In the genomic region with DNA sequence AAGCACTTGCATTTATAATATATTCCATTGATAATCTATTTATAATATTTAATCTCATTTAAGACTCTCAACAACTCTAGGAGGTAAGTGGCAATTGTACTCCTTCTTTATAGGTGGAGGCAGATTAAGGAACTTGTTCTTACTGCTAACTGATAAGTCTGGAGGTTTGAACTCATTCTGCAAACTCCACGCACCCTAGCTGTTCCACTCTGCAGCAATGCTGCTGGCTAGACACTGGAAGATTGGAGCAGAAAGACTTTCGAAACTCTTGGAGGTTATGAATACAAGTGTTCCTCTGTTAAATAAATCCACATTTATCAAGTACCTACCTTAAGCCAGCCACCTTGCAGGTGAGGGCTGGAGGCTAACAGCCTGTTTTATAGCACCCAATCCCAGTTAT, we compare ENCODE assay signal across 9 cellular contexts. TPM values are rescaled to one million over a fixed set of nuclear protein-coding genes. Genes with fewer than 3 reads are reported as not detected.
DNase-seq lines count a peak whose midpoint lies in the region; ATAC-seq and TF ChIP-seq lines count a peak whose summit lies in the region.
"Had no signal": no experiment of that assay in that cellular context is flagged by ENCODE, and none has a peak within 500 bp of the region (broad histone marks: within the 10 kb centered on the region; RNA-seq: fewer than 3 reads in every experiment).

No MANE protein-coding gene starts in this region.

- peaks cover 24% of the 10 kb centered on the region for H3K79me2 ChIP-seq in trophoblast cell (ENCODE audit: control insufficient read depth, insufficient read depth, low read length, poor library complexity)

- no peak overlapping the region for H2BK12ac ChIP-seq in trophoblast cell (ENCODE audit: low read length)

- peaks cover 0 to 3% of the 10 kb centered on the region in 2 experiments for H3K4me1 ChIP-seq in trophoblast cell (ENCODE audit: control insufficient read depth in 1 of 2, insufficient read depth in 2 of 2, low read length in 2 of 2)

- no peaks in the 10 kb centered on the region for H3K27me3 Mint-ChIP-seq in activated CD4-positive, alpha-beta memory T cell treated with anti-CD3 and anti-CD28 coated beads, Interleukin-2, amount 10 ng/mL, durations not matched to agents 7 days and 5 days
- no peaks in the 10 kb centered on the region for H3K27me3 Mint-ChIP-seq in activated CD4-positive, alpha-beta memory T cell treated with anti-CD3 and anti-CD28 coated beads for 36 hours
- peaks cover 11% of the 10 kb centered on the region for H3K27me3 Mint-ChIP-seq in endothelial cell (ENCODE audit: unreplicated experiment)

- no peaks in the 10 kb centered on the region for H3K36me3 Mint-ChIP-seq in activated CD4-positive, alpha-beta memory T cell treated with anti-CD3 and anti-CD28 coated beads, Interleukin-2, amount 10 ng/mL, durations not matched to agents 7 days and 5 days (ENCODE audit: low read depth)
- H3K36me3 Mint-ChIP-seq in activated CD4-positive, alpha-beta memory T cell treated with anti-CD3 and anti-CD28 coated beads for 36 hours, result peaks cover 5% of the 10 kb centered on the region
- H3K36me3 Mint-ChIP-seq in endothelial cell (ENCODE audit: low read depth, unreplicated experiment), result no peaks in the 10 kb centered on the region

- CTCF ChIA-PET in activated CD4-positive, alpha-beta memory T cell treated with anti-CD3 and anti-CD28 coated beads, Interleukin-2, amount 10 ng/mL, durations not matched to agents 7 days and 5 days (lab: Charles Lee), result interaction anchor here (0.7 to 2.6 kb wide), 7 partner anchors 8 to 360 kb away, joined by 3 to 13 read pairs (median 3); no protein-coding TSS in a partner anchor
- CTCF ChIA-PET in activated CD4-positive, alpha-beta memory T cell treated with anti-CD3 and anti-CD28 coated beads for 36 hours (lab: Charles Lee), result interaction anchor here (1.2 kb wide), 1 partner anchor 9 kb away, joined by 5 read pairs; no protein-coding TSS in a partner anchor

- H2AK5ac ChIP-seq in trophoblast cell (ENCODE audit: low read length), result no peak overlapping the region

- no peak overlapping the region for H3K27ac ChIP-seq in trophoblast cell (ENCODE audit: low read depth, low read length)

- H4K91ac ChIP-seq in trophoblast cell (ENCODE audit: low read depth, low read length), result no peak overlapping the region

- WGBS in trophoblast cell (ENCODE audit: extremely low coverage, insufficient coverage, insufficient read length), result no CpG with 5 or more reads among the region's 2 CpGs

- no peak overlapping the region for H3K4ac ChIP-seq in trophoblast cell (ENCODE audit: low read depth, low read length)

- H3K36me3 ChIP-seq in trophoblast cell (ENCODE audit: control insufficient read depth in 1 of 2, insufficient read depth in 2 of 2, low read length in 2 of 2), result no peaks in the 10 kb centered on the region

- no peaks in the 10 kb centered on the region for H3K9me3 ChIP-seq in trophoblast cell (ENCODE audit: insufficient read depth, low read depth, low read length)
- H3K9me3 ChIP-seq: body of pancreas had no signal

- no peak overlapping the region for H3K14ac ChIP-seq in trophoblast cell (ENCODE audit: low read length)

- H3K4me2 ChIP-seq in trophoblast cell (ENCODE audit: low read length), result peak overlapping the region; percentile 69

- H3K79me1 ChIP-seq in trophoblast cell (ENCODE audit: low read length), result peaks cover 15% of the 10 kb centered on the region

- no peaks in the 10 kb centered on the region for H3K9me3 Mint-ChIP-seq in activated CD4-positive, alpha-beta memory T cell treated with anti-CD3 and anti-CD28 coated beads, Interleukin-2, amount 10 ng/mL, durations not matched to agents 7 days and 5 days
- no peaks in the 10 kb centered on the region for H3K9me3 Mint-ChIP-seq in activated CD4-positive, alpha-beta memory T cell treated with anti-CD3 and anti-CD28 coated beads for 36 hours
- H3K9me3 Mint-ChIP-seq in endothelial cell (ENCODE audit: unreplicated experiment), result no peaks in the 10 kb centered on the region

- H2AFZ ChIP-seq in trophoblast cell (ENCODE audit: insufficient read depth, low read length, poor library complexity), result no peak overlapping the region

- intact Hi-C loops in activated CD4-positive, alpha-beta memory T cell treated with anti-CD3 and anti-CD28 coated beads for 36 hours (cut with micrococcal nuclease), result loop anchor here (5.0 kb wide), 1 partner anchor 339 kb away; no protein-coding TSS in a partner anchor

- ATAC-seq in HG02938 (IDR thresholded peaks at IDR 0.05; ENCODE audit: unreplicated experiment) (no peak), GM21619 (IDR thresholded peaks at IDR 0.05; ENCODE audit: unreplicated experiment) (no peak), HG03354 (IDR thresholded peaks at IDR 0.05; ENCODE audit: poor library complexity, severe bottlenecking, unreplicated experiment) (no peak)

- DNase-seq in activated CD4-positive, alpha-beta memory T cell treated with anti-CD3 and anti-CD28 coated beads, Interleukin-2, amount 10 ng/mL, durations not matched to agents 7 days and 5 days, result no peak
- no peak for DNase-seq in activated CD4-positive, alpha-beta memory T cell treated with anti-CD3 and anti-CD28 coated beads for 36 hours
- peak; percentile 49 for DNase-seq in OCI-M2 (lab: John Stamatoyannopoulos, UW; ENCODE audit: unreplicated experiment)
- DNase-seq in endothelial cell (ENCODE audit: low spot score), result no peak
- DNase-seq in trophoblast cell, result peak in 1 of 2 donors; percentile 16

- H2BK5ac ChIP-seq in trophoblast cell (ENCODE audit: low read depth, low read length, poor library complexity), result no peak overlapping the region

- no peak for TF ChIP-seq CTCF in endothelial cell (IDR thresholded peaks at IDR 0.05; ENCODE audit: unreplicated experiment)

- no peak overlapping the region for H3K18ac ChIP-seq in trophoblast cell (ENCODE audit: low read length)

- no peak overlapping the region for H4K12ac ChIP-seq in trophoblast cell (ENCODE audit: low read depth, low read length)

- H3K9ac ChIP-seq in trophoblast cell (ENCODE audit: low read length), result no peak overlapping the region

- H2BK120ac ChIP-seq in trophoblast cell (ENCODE audit: insufficient read depth, low read length, poor library complexity), result no peak overlapping the region

- H3K27me3 ChIP-seq in trophoblast cell (ENCODE audit: insufficient read depth, low read length), result no peaks in the 10 kb centered on the region
- H3K27me3 ChIP-seq: body of pancreas had no signal

- peaks cover 20% of the 10 kb centered on the region for H3K4me1 Mint-ChIP-seq in activated CD4-positive, alpha-beta memory T cell treated with anti-CD3 and anti-CD28 coated beads, Interleukin-2, amount 10 ng/mL, durations not matched to agents 7 days and 5 days
- H3K4me1 Mint-ChIP-seq in activated CD4-positive, alpha-beta memory T cell treated with anti-CD3 and anti-CD28 coated beads for 36 hours (ENCODE audit: low read depth), result peaks cover 26% of the 10 kb centered on the region
- H3K4me1 Mint-ChIP-seq in endothelial cell (ENCODE audit: unreplicated experiment), result peaks cover 26% of the 10 kb centered on the region

- no peak overlapping the region for H3K27ac Mint-ChIP-seq in activated CD4-positive, alpha-beta memory T cell treated with anti-CD3 and anti-CD28 coated beads, Interleukin-2, amount 10 ng/mL, durations not matched to agents 7 days and 5 days
- H3K27ac Mint-ChIP-seq in activated CD4-positive, alpha-beta memory T cell treated with anti-CD3 and anti-CD28 coated beads for 36 hours, result no peak overlapping the region
- H3K27ac Mint-ChIP-seq in endothelial cell (ENCODE audit: unreplicated experiment), result no peak overlapping the region

- no peak overlapping the region for H4K8ac ChIP-seq in trophoblast cell (ENCODE audit: low read depth, low read length)

- POLR2A ChIA-PET in activated CD4-positive, alpha-beta memory T cell treated with anti-CD3 and anti-CD28 coated beads, Interleukin-2, amount 10 ng/mL, durations not matched to agents 7 days and 5 days (lab: Charles Lee), result interaction anchor here (0.8 to 2.1 kb wide), 5 partner anchors 9 to 36 kb away, joined by 3 to 7 read pairs (median 4); no protein-coding TSS in a partner anchor
- POLR2A ChIA-PET in activated CD4-positive, alpha-beta memory T cell treated with anti-CD3 and anti-CD28 coated beads for 36 hours (lab: Charles Lee), result interaction anchor here (1.4 kb wide), 1 partner anchor 9 kb away, joined by 4 read pairs; no protein-coding TSS in a partner anchor

- H3K4me3 Mint-ChIP-seq in activated CD4-positive, alpha-beta memory T cell treated with anti-CD3 and anti-CD28 coated beads, Interleukin-2, amount 10 ng/mL, durations not matched to agents 7 days and 5 days, result peak overlapping the region; percentile 93
- H3K4me3 Mint-ChIP-seq in activated CD4-positive, alpha-beta memory T cell treated with anti-CD3 and anti-CD28 coated beads for 36 hours, result no peak overlapping the region
- peak overlapping the region; percentile 66 for H3K4me3 Mint-ChIP-seq in endothelial cell (ENCODE audit: unreplicated experiment)

- H3K4me3 ChIP-seq in trophoblast cell (ENCODE audit: low read depth, low read length), result no peak overlapping the region

- no peak overlapping the region for H3K23ac ChIP-seq in trophoblast cell (ENCODE audit: low read length)

RNA-seq across cellular contexts. Expression of a gene that starts 0.8 kb away (rescaled TPM):
- 10 to 100 TPM; 64.0 to 64.8 TPM for total RNA-seq in activated CD4-positive, alpha-beta memory T cell treated with anti-CD3 and anti-CD28 coated beads, Interleukin-2, amount 10 ng/mL, durations not matched to agents 7 days and 5 days
- total RNA-seq in activated CD4-positive, alpha-beta memory T cell treated with anti-CD3 and anti-CD28 coated beads for 36 hours, result 10 to 100 TPM; 93.7 to 95.1 TPM
- 185 TPM for total RNA-seq in endothelial cell (ENCODE audit: unreplicated experiment)
- 145 TPM in 2 replicates for polyA plus RNA-seq in trophoblast cell (2013)
